In genomic region chr3:53650928-53651654, GRCh38 we compare ENCODE assay signal across 30 cellular contexts.
"Had no signal": no experiment of that assay in that cellular context is flagged by ENCODE, and none has a peak within 500 bp of the region (broad histone marks: within the 10 kb centered on the region; RNA-seq: fewer than 3 reads in every experiment).

No MANE protein-coding gene starts in this region.

- H3K4me3 Mint-ChIP-seq: activated B cell treated with CpG ODN at 0.5 μM for 24 hours; activated CD8-positive, alpha-beta T cell treated with anti-CD3 and anti-CD28 coated beads, Interleukin-2, amount 10 ng/mL, durations not matched to agents 7 days and 5 days; activated naive CD4-positive, alpha-beta T cell treated with anti-CD3 and anti-CD28 coated beads, Interleukin-2, amount 50 U/mL, for 24 hours; activated naive CD8-positive, alpha-beta T cell treated with anti-CD3 and anti-CD28 coated beads, Interleukin-2, amount 10 ng/mL, durations not matched to agents 7 days and 5 days; activated T-cell treated with anti-CD3 and anti-CD28 coated beads, Interleukin-2, amount 50 U/mL, for 24 hours; central memory CD8-positive, alpha-beta T cell; T-cell; T-helper 17 cell had no signal

- H3K27ac Mint-ChIP-seq: activated CD8-positive, alpha-beta T cell treated with anti-CD3 and anti-CD28 coated beads, Interleukin-2, amount 10 ng/mL, durations not matched to agents 7 days and 5 days; activated naive CD4-positive, alpha-beta T cell treated with anti-CD3 and anti-CD28 coated beads, Interleukin-2, amount 50 U/mL, for 24 hours; activated naive CD8-positive, alpha-beta T cell treated with anti-CD3 and anti-CD28 coated beads, Interleukin-2, amount 10 ng/mL, durations not matched to agents 7 days and 5 days; T-cell; T-helper 17 cell had no signal

- ATAC-seq: activated CD8-positive, alpha-beta T cell treated with anti-CD3 and anti-CD28 coated beads, Interleukin-2, amount 10 ng/mL, durations not matched to agents 7 days and 5 days; Right ventricle myocardium inferior; SK-N-SH treated with all-trans-retinoic acid at 6 μM for 48 hours; T-cell; T-helper 17 cell had no signal

- FAIRE-seq: RCC 7860 had no signal

- H3K36me3 Mint-ChIP-seq: activated naive CD4-positive, alpha-beta T cell treated with anti-CD3 and anti-CD28 coated beads, Interleukin-2, amount 50 U/mL, for 24 hours; activated naive CD8-positive, alpha-beta T cell treated with anti-CD3 and anti-CD28 coated beads, Interleukin-2, amount 10 ng/mL, durations not matched to agents 7 days and 5 days; T-cell had no signal

- H3K4me1 Mint-ChIP-seq: activated naive CD4-positive, alpha-beta T cell treated with anti-CD3 and anti-CD28 coated beads, Interleukin-2, amount 50 U/mL, for 24 hours; activated naive CD8-positive, alpha-beta T cell treated with anti-CD3 and anti-CD28 coated beads, Interleukin-2, amount 10 ng/mL, durations not matched to agents 7 days and 5 days; central memory CD8-positive, alpha-beta T cell; T-cell; T-helper 17 cell had no signal

- DNase-seq: activated B cell treated with CpG ODN at 0.5 μM for 24 hours; activated CD4-positive, alpha-beta T cell treated with anti-CD3 and anti-CD28 coated beads for 4 hours; activated CD4-positive, CD25-positive, alpha-beta regulatory T cell treated with anti-CD3 and anti-CD28 coated beads, Interleukin-2, amount 50 U/mL, for 72 hours; activated CD8-positive, alpha-beta T cell treated with anti-CD3 and anti-CD28 coated beads, Interleukin-2, amount 10 ng/mL, durations not matched to agents 7 days and 5 days; activated gamma-delta T cell; activated naive CD4-positive, alpha-beta T cell treated with Interleukin-2 at 50 U/mL for 16 hours; activated naive CD8-positive, alpha-beta T cell treated with anti-CD3 and anti-CD28 coated beads, Interleukin-2, amount 10 ng/mL, durations not matched to agents 7 days and 5 days; activated T-cell treated with anti-CD3 and anti-CD28 coated beads, Interleukin-2, amount 50 U/mL, for 24 hours; amygdala; Kasumi-1; KG1; MG63; NCI-H1048; NCI-H1105 treated with DMSO at 0.1 percent for 48 hours; NCI-H1436; NCI-H1694 treated with DMSO at 0.1 percent for 48 hours; NCI-H2029; NCI-H345; NCI-H524 treated with DMSO at 0.1 percent for 48 hours; NK-92 treated with Interleukin-12 subunit alpha and Interleukin-12 subunit beta, amount 100 ng/mL, for 24 hours; PC-9; SIG-M5; T-cell; T-helper 17 cell; T-helper 9 cell had no signal
